Comparison of ENCODE assay signal across 8 cellular contexts in the genomic region with DNA sequence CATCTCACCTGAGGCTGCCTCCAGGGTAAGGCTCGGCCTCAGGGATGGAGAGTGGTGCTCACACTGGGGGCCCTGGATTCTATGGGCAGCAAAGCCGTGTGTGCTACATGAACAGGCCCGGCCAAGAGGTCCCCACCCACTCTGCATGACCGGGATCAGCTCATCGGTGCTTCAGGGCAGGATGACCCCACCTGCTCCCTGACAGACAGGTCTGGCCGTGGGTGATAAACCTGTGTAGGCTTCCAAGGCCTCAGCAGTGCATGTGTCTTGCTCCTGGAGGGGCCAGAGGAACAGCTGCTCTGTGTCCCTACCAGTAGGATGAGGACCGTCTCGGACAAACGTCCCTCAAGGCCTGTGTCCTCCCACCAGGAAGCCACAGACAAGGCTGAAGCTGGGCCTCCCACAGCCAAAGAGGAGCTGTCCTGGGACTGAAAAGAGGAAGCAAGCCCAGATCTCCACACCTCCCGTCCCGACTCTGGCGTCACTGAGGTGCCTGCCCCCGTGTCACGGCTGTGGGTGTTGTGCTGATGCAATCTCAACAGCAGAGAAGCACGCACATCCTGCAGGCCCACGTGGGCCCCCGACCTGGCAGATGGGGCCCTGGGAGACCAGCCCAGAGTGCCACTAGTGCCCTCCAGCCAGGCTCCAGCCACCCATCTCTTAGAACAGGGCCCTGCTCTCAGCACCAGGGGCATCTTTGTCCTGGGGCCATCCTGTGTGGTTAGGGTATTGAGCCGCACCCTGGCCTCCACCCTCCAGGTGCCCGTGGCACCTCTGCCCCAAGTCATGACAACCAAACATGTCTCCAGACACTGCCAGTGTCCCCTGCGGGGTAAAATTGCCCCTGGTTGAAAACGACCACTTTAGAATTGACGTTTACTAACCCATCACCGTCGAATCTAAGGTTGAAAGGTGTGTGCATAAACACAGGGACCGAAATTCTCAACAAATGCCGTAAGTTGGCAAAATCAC.
DNase-seq lines count a peak whose midpoint lies in the region; ATAC-seq and TF ChIP-seq lines count a peak whose summit lies in the region.
"Not testable (repeated sequence)": the region's sequence is repeated elsewhere in the genome, so short reads cannot be mapped to it uniquely, and the experiment has no call there.

No MANE protein-coding gene starts in this region.

- DNase-seq in GM12865 (ENCODE audit: low read depth) (peak; percentile 79), heart right ventricle (peak in 1 of 2 donors; percentile 63), sigmoid colon (peak; percentile 66)
- peak; percentile 18 for DNase-seq in activated CD4-positive, alpha-beta T cell treated with anti-CD3 and anti-CD28 coated beads for 1 hour
- peak; percentile 22 for DNase-seq in activated effector memory CD4-positive, alpha-beta T cell treated with Interleukin-2 at 50 U/mL for 16 hours
- peak in 1 of 2 donors; percentile 37 for DNase-seq in stimulated activated effector memory CD8-positive, alpha-beta T cell treated with anti-CD3 and anti-CD28 coated beads, Interleukin-12 subunit alpha, Interleukin-12 subunit beta, amount 100 ng/mL, for 72 hours (ENCODE audit: low spot score in 2 of 2)

- intact Hi-C loops in heart right ventricle (cut with DNase I); sigmoid colon (cut with DNase I): not testable (repeated sequence)

- H3K4me1 Mint-ChIP-seq in stimulated activated effector memory CD8-positive, alpha-beta T cell treated with anti-CD3 and anti-CD28 coated beads, Interleukin-12 subunit alpha, Interleukin-12 subunit beta, amount 100 ng/mL, for 72 hours = not testable (repeated sequence)

- peak; percentile 73 for ATAC-seq in GM21717 (IDR thresholded peaks at IDR 0.05; ENCODE audit: unreplicated experiment)
- peak; percentile 74 for ATAC-seq in HG03342 (IDR thresholded peaks at IDR 0.05; ENCODE audit: unreplicated experiment)
- peak in 7 of 8 donors; percentile 56 to 82 (median 61) for ATAC-seq in heart right ventricle
- ATAC-seq in stimulated activated effector memory CD8-positive, alpha-beta T cell treated with anti-CD3 and anti-CD28 coated beads, Interleukin-12 subunit alpha, Interleukin-12 subunit beta, amount 100 ng/mL, for 72 hours = peak; percentile 99

- H3K27ac ChIP-seq in heart right ventricle = peak overlapping the region in 6 of 10 donors; percentile 50 to 77 (median 64)
- H3K27ac ChIP-seq in sigmoid colon = not testable (repeated sequence)

- H3K27ac Mint-ChIP-seq in stimulated activated effector memory CD8-positive, alpha-beta T cell treated with anti-CD3 and anti-CD28 coated beads, Interleukin-12 subunit alpha, Interleukin-12 subunit beta, amount 100 ng/mL, for 72 hours = peak overlapping the region; percentile 60

- TF ChIP-seq POLR2A in sigmoid colon (IDR thresholded peaks at IDR 0.05) = not testable (repeated sequence)

- not testable (repeated sequence) for TF ChIP-seq CTCF in GM12865 (IDR thresholded peaks at IDR 0.05; ENCODE audit: insufficient read depth, low read depth, low read length, missing control alignments); heart right ventricle (IDR thresholded peaks at IDR 0.05); sigmoid colon (IDR thresholded peaks at IDR 0.05)

- H3K9me3 Mint-ChIP-seq in stimulated activated effector memory CD8-positive, alpha-beta T cell treated with anti-CD3 and anti-CD28 coated beads, Interleukin-12 subunit alpha, Interleukin-12 subunit beta, amount 100 ng/mL, for 72 hours = not testable (repeated sequence)

- H3K4me1 ChIP-seq in heart right ventricle, sigmoid colon: not testable (repeated sequence)

- TF ChIP-seq EP300 in sigmoid colon (IDR thresholded peaks at IDR 0.05) = not testable (repeated sequence)

- not testable (repeated sequence) for H3K9me3 ChIP-seq in heart right ventricle, sigmoid colon

- not testable (repeated sequence) for H3K36me3 ChIP-seq in heart right ventricle, sigmoid colon

- H3K4me3 ChIP-seq in GM12865 (ENCODE audit: low read depth, low read length); heart right ventricle; sigmoid colon: not testable (repeated sequence)

- H3K27me3 ChIP-seq in heart right ventricle, sigmoid colon: not testable (repeated sequence)

- H3K36me3 Mint-ChIP-seq in stimulated activated effector memory CD8-positive, alpha-beta T cell treated with anti-CD3 and anti-CD28 coated beads, Interleukin-12 subunit alpha, Interleukin-12 subunit beta, amount 100 ng/mL, for 72 hours = not testable (repeated sequence)

- H3K4me3 Mint-ChIP-seq in stimulated activated effector memory CD8-positive, alpha-beta T cell treated with anti-CD3 and anti-CD28 coated beads, Interleukin-12 subunit alpha, Interleukin-12 subunit beta, amount 100 ng/mL, for 72 hours = not testable (repeated sequence)

- WGBS in heart right ventricle, 2 donors = 73% methylated on average over 21 of the region's 26 CpGs; no CpG with 5 or more reads in 1 of the 2 donors
- 73% methylated on average over 25 of the region's 26 CpGs; no CpG with 5 or more reads in 1 of the 2 donors for WGBS in sigmoid colon, 2 donors
